In genomic region chr18:24914148-24914525, GRCh38 we compare ENCODE assay signal across 24 cellular contexts.
DNase-seq lines count a peak whose midpoint lies in the region; ATAC-seq, FAIRE-seq and TF ChIP-seq lines count a peak whose summit lies in the region.
"Had no signal": no experiment of that assay in that cellular context is flagged by ENCODE, and none has a peak within 500 bp of the region (broad histone marks: within the 10 kb centered on the region; RNA-seq: fewer than 3 reads in every experiment).

No MANE protein-coding gene starts in this region.

- H3K4me3 ChIP-seq in OCI-LY7 (ENCODE audit: low read depth, low read length, poor library complexity, severe bottlenecking) = no peak overlapping the region
- H3K4me3 ChIP-seq in endodermal cell (ENCODE audit: low read length) = no peak overlapping the region
- H3K4me3 ChIP-seq in small intestine (ENCODE audit: low read depth in 1 of 2, low read length in 2 of 2) = no peak overlapping the region
- H3K4me3 ChIP-seq in kidney (ENCODE audit: low read length in 2 of 2) = no peak overlapping the region
- H3K4me3 ChIP-seq: BLaER1 treated with 17β-estradiol and CSF1 and Interleukin-3, amounts not matched to agents 10 nM and 100 nM; left lung; testis; vagina had no signal

- FAIRE-seq in small intestine (lab: Jason Lieb, UNC) = no peak
- no peak for FAIRE-seq in kidney (lab: Jason Lieb, UNC)
- no peak for FAIRE-seq in frontal cortex (lab: Jason Lieb, UNC)
- FAIRE-seq: HTR-8/SVneo had no signal

- H3K36me3 ChIP-seq in OCI-LY7 (ENCODE audit: insufficient read depth, low read length) = no peaks in the 10 kb centered on the region
- no peaks in the 10 kb centered on the region for H3K36me3 ChIP-seq in endodermal cell (ENCODE audit: control insufficient read depth, insufficient read depth, low read length)
- no peaks in the 10 kb centered on the region for H3K36me3 ChIP-seq in small intestine (ENCODE audit: control insufficient read depth in 2 of 2, insufficient read depth in 2 of 2, low read length in 2 of 2)
- no peaks in the 10 kb centered on the region for H3K36me3 ChIP-seq in kidney (ENCODE audit: control insufficient read depth in 1 of 2, insufficient read depth in 2 of 2, low read length in 2 of 2)
- H3K36me3 ChIP-seq: BLaER1 treated with 17β-estradiol and CSF1 and Interleukin-3, amounts not matched to agents 10 nM and 100 nM; left lung; vagina had no signal

- TF ChIP-seq CTCF in OCI-LY7 (conservative IDR thresholded peaks at IDR 0.05; ENCODE audit: low read length) (no peak), endodermal cell (conservative IDR thresholded peaks at IDR 0.05) (no peak), kidney (IDR thresholded peaks at IDR 0.05; ENCODE audit: borderline replicate concordance, extremely low read depth, insufficient read depth) (no peak)

- no peaks in the 10 kb centered on the region for H3K9me3 ChIP-seq in OCI-LY7 (ENCODE audit: low read length)
- H3K9me3 ChIP-seq in endodermal cell (ENCODE audit: control insufficient read depth, low read length) = no peaks in the 10 kb centered on the region
- H3K9me3 ChIP-seq in small intestine (ENCODE audit: control insufficient read depth, low read depth) = no peaks in the 10 kb centered on the region
- no peaks in the 10 kb centered on the region for H3K9me3 ChIP-seq in kidney (ENCODE audit: control insufficient read depth in 1 of 2, low read length in 2 of 2)
- H3K9me3 ChIP-seq: BLaER1 treated with 17β-estradiol and CSF1 and Interleukin-3, amounts not matched to agents 10 nM and 100 nM; Caco-2; left lung; testis; vagina had no signal

- H3K4me2 ChIP-seq in OCI-LY7 (ENCODE audit: low read length) = peak overlapping the region; percentile 53
- H3K4me2 ChIP-seq: BLaER1 treated with 17β-estradiol and CSF1 and Interleukin-3, amounts not matched to agents 10 nM and 100 nM; KMS-11 had no signal

- H3K27ac ChIP-seq in OCI-LY7 (ENCODE audit: low read depth, low read length, poor library complexity, severe bottlenecking) (peak overlapping the region; percentile 43), endodermal cell (ENCODE audit: low read depth, low read length) (no peak overlapping the region), small intestine (ENCODE audit: low read depth in 1 of 2, low read length in 1 of 2) (no peak overlapping the region), kidney (ENCODE audit: low read depth in 2 of 2, low read length in 2 of 2) (no peak overlapping the region)
- H3K27ac ChIP-seq: BLaER1 treated with 17β-estradiol and CSF1 and Interleukin-3, amounts not matched to agents 10 nM and 100 nM; epithelial cell of prostate; KMS-11; left lung; testis; vagina had no signal

- no peaks in the 10 kb centered on the region for H3K27me3 ChIP-seq in endodermal cell (ENCODE audit: control insufficient read depth, insufficient read depth, low read length, poor library complexity, severe bottlenecking)
- H3K27me3 ChIP-seq in small intestine (ENCODE audit: control insufficient read depth in 2 of 2, insufficient read depth in 2 of 2, low read length in 2 of 2) = no peaks in the 10 kb centered on the region
- H3K27me3 ChIP-seq: BLaER1 treated with 17β-estradiol and CSF1 and Interleukin-3, amounts not matched to agents 10 nM and 100 nM; left lung; testis; vagina had no signal

- no peaks in the 10 kb centered on the region for H3K9me2 ChIP-seq in OCI-LY7 (ENCODE audit: insufficient read depth, low read length)

- CTCF ChIA-PET in OCI-LY7 (lab: Charles Lee; ENCODE audit: unreplicated experiment) = no interaction called here

- H3K4me1 ChIP-seq in OCI-LY7 (ENCODE audit: insufficient read depth, low read length, poor library complexity, severe bottlenecking) = peaks cover 53% of the 10 kb centered on the region
- peaks cover 35% of the 10 kb centered on the region for H3K4me1 ChIP-seq in endodermal cell (ENCODE audit: control insufficient read depth, insufficient read depth, low read length)
- H3K4me1 ChIP-seq in small intestine (ENCODE audit: control insufficient read depth in 2 of 2, insufficient read depth in 1 of 2, low read depth in 1 of 2, low read length in 1 of 2) = peaks cover 0 to 2% of the 10 kb centered on the region in 2 donors
- H3K4me1 ChIP-seq in kidney (ENCODE audit: control insufficient read depth in 1 of 2, insufficient read depth in 1 of 2, low read depth in 1 of 2, low read length in 2 of 2) = no peaks in the 10 kb centered on the region
- H3K4me1 ChIP-seq: BLaER1 treated with 17β-estradiol and CSF1 and Interleukin-3, amounts not matched to agents 10 nM and 100 nM; Caco-2; left lung; testis; vagina had no signal

- POLR2A ChIA-PET in OCI-LY7 (lab: Charles Lee) = no interaction called here

- H2AFZ ChIP-seq in OCI-LY7 (ENCODE audit: low read length) = peak overlapping the region; percentile 63

- peaks cover 3% of the 10 kb centered on the region for H3K27me3 Mint-ChIP-seq in endodermal cell (ENCODE audit: insufficient read depth)
- H3K27me3 Mint-ChIP-seq: activated CD4-positive, alpha-beta memory T cell treated with anti-CD3 and anti-CD28 coated beads, Interleukin-2, amount 10 ng/mL, durations not matched to agents 7 days and 5 days had no signal

- H4K20me1 ChIP-seq in OCI-LY7 (ENCODE audit: insufficient read depth, low read length) = no peaks in the 10 kb centered on the region
- H4K20me1 ChIP-seq: BLaER1 treated with 17β-estradiol and CSF1 and Interleukin-3, amounts not matched to agents 10 nM and 100 nM had no signal

- H3K27ac Mint-ChIP-seq in endodermal cell = peak overlapping the region; percentile 50
- H3K27ac Mint-ChIP-seq: activated CD4-positive, alpha-beta memory T cell treated with anti-CD3 and anti-CD28 coated beads, Interleukin-2, amount 10 ng/mL, durations not matched to agents 7 days and 5 days had no signal

- H3K4me1 Mint-ChIP-seq in endodermal cell = peaks cover 56% of the 10 kb centered on the region
- H3K4me1 Mint-ChIP-seq: activated CD4-positive, alpha-beta memory T cell treated with anti-CD3 and anti-CD28 coated beads, Interleukin-2, amount 10 ng/mL, durations not matched to agents 7 days and 5 days had no signal

- no peaks in the 10 kb centered on the region for H3K9me3 Mint-ChIP-seq in endodermal cell
- H3K9me3 Mint-ChIP-seq: activated CD4-positive, alpha-beta memory T cell treated with anti-CD3 and anti-CD28 coated beads, Interleukin-2, amount 10 ng/mL, durations not matched to agents 7 days and 5 days; neural crest cell had no signal

- 80% methylated on average over 1 of the region's 1 CpG; no CpG with 5 or more reads in 1 of the 2 experiments for WGBS in endodermal cell (ENCODE audit: insufficient coverage in 1 of 2, insufficient read length in 1 of 2), 2 experiments
- WGBS in small intestine, 3 donors = 4 to 21% (median 8%) methylated on average over 1 of the region's 1 CpG

- no peak for DNase-seq in OCI-LY7 (ENCODE audit: low spot score)
- DNase-seq in endodermal cell = no peak
- no peak for DNase-seq in left colon
- DNase-seq in small intestine = peak; percentile 20
- no peak for DNase-seq in kidney
- no peak for DNase-seq in frontal cortex (ENCODE audit: low spot score in 2 of 2)
- DNase-seq in stimulated activated naive CD4-positive, alpha-beta T cell (lab: John Stamatoyannopoulos, UW) = no peak
- no peak for DNase-seq in activated T-cell treated with anti-CD3 and anti-CD28 coated beads, Interleukin-2, amount 50 U/mL, for 1 hour
- DNase-seq: activated CD4-positive, alpha-beta memory T cell treated with anti-CD3 and anti-CD28 coated beads, Interleukin-2, amount 10 ng/mL, durations not matched to agents 7 days and 5 days; activated effector memory CD4-positive, alpha-beta T cell treated with anti-CD3 and anti-CD28 coated beads, Interleukin-2, amount 50 U/mL, for 16 hours; Caco-2; DMS79; left lung; NCI-H187; NCI-H524 treated with DMSO at 0.1 percent for 48 hours; stimulated activated CD4-positive, alpha-beta T cell treated with anti-CD3 and anti-CD28 coated beads, Interleukin-2, amount 100 ng/mL, for 24 hours; T-helper 9 cell; testis had no signal

- no TSS peak for BruUV-seq in OCI-LY7 (replicated peaks; lab: Mats Ljungman, UMichigan)

- ATAC-seq in left colon = peak; percentile 39
- ATAC-seq: left lung had no signal

- intact Hi-C loops in OCI-LY7 (cut with micrococcal nuclease; ENCODE audit: unreplicated experiment) (loop anchor here (10.0 kb wide), 1 partner anchor 601 kb away; no protein-coding TSS in a partner anchor), left colon (cut with DNase I, micrococcal nuclease) (no loop called here), kidney (cut with DNase I) (no loop called here)

- H3K4me3 Mint-ChIP-seq in endodermal cell = no peak overlapping the region
- H3K4me3 Mint-ChIP-seq: activated CD4-positive, alpha-beta memory T cell treated with anti-CD3 and anti-CD28 coated beads, Interleukin-2, amount 10 ng/mL, durations not matched to agents 7 days and 5 days; neural crest cell had no signal

- H3K9ac ChIP-seq in endodermal cell (ENCODE audit: extremely low read depth, low read length, poor library complexity, severe bottlenecking) (no peak overlapping the region), kidney (ENCODE audit: low read length in 2 of 2) (no peak overlapping the region)
- H3K9ac ChIP-seq: BLaER1 treated with 17β-estradiol and CSF1 and Interleukin-3, amounts not matched to agents 10 nM and 100 nM; KMS-11 had no signal

- H3K79me2 ChIP-seq in OCI-LY7 (ENCODE audit: insufficient read depth, low read depth, low read length) = no peaks in the 10 kb centered on the region

- H3K36me3 Mint-ChIP-seq in endodermal cell (ENCODE audit: low read depth) = no peaks in the 10 kb centered on the region
